8 cellular contexts compared by ENCODE assay signal in the genomic region with DNA sequence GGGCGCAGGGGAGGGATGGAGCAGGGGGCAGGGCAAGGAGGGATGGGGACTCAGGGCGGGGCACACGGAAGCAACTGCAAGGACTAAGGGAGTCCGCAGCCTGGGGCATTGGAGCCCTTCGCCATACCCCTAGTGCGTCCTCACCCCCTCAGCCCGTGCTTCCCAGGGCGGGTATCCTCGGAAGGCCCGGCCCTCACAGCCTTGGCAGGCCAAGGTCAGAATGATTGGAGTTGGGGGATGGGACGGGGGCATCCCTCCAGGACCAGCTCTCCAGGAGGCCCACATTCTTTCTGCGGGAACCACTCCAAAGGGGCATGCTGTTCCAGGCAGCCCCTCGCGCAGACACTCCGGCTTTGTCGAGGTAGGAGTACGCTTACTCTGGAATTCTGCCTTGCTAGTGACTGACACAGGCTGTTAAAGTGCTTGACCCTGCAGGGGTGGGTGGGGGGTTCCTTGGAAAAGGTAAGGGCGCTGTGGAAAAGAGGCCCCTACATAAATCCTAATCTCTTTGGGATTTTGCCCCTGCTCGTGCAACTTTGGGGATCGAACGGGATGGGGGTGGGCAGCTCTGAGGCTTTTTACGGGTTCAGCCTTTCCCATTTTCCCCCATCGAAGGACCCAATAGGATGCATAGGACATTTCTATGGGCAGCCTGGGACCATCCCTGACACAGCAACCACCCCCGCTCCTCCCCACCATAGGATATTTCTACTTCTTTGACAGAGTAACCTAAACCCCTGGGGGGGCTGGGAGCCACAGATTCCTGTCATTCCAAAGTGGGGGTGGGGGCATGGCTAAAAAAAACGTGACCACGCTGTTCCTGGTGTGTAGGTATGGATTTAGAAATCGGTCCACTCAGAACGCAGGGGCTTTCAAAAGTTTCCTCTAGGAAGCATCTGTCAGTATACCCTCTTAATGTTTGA. TPM values are rescaled to one million over a fixed set of nuclear protein-coding genes. Genes with fewer than 3 reads are reported as not detected.
DNase-seq lines count a peak whose midpoint lies in the region; ATAC-seq and TF ChIP-seq lines count a peak whose summit lies in the region.

No MANE protein-coding gene starts in this region.

- H3K9ac ChIP-seq in neural progenitor cell, result no peak overlapping the region

- POLR2A ChIA-PET in CD4-positive, alpha-beta T cell (lab: Charles Lee), result interaction anchor here (0.6 to 3.8 kb wide), 14 partner anchors 8 to 325 kb away, joined by 3 to 20 read pairs (median 6); a partner anchor contains a TSS

- H3K36me3 ChIP-seq in neural progenitor cell, result no peaks in the 10 kb centered on the region

- no peak for TF ChIP-seq CTCF in CD4-positive, alpha-beta T cell (IDR thresholded peaks at IDR 0.05)
- TF ChIP-seq CTCF in dorsolateral prefrontal cortex (IDR thresholded peaks at IDR 0.05 in 54 of 56, conservative IDR thresholded peaks at IDR 0.05 in 2 of 56; ENCODE audit: low read depth in 1 of 56, partially characterized antibody in 56 of 56) (no peak), neural progenitor cell (IDR thresholded peaks at IDR 0.05) (no peak)

- H3K4me3 Mint-ChIP-seq in CD4-positive, alpha-beta T cell, result peak overlapping the region; percentile 88
- H3K4me3 Mint-ChIP-seq in IgD-negative memory B cell (peak overlapping the region; percentile 86 to 93 (median 92)), neural progenitor cell (peak overlapping the region; percentile 90)

- H3K4me1 Mint-ChIP-seq in CD4-positive, alpha-beta T cell (ENCODE audit: low read depth), result peaks cover 36% of the 10 kb centered on the region
- peaks cover 20 to 25% (median 21%) of the 10 kb centered on the region in 3 donors for H3K4me1 Mint-ChIP-seq in IgD-negative memory B cell
- H3K4me1 Mint-ChIP-seq in neural progenitor cell, result peaks cover 25% of the 10 kb centered on the region

- no peaks in the 10 kb centered on the region for H3K27me3 Mint-ChIP-seq in CD4-positive, alpha-beta T cell
- H3K27me3 Mint-ChIP-seq in IgD-negative memory B cell, result no peaks in the 10 kb centered on the region
- H3K27me3 Mint-ChIP-seq in neural progenitor cell (ENCODE audit: insufficient read depth, low read depth), result peaks cover 5% of the 10 kb centered on the region

- peak overlapping the region; percentile 37 for H3K27ac ChIP-seq in CD4-positive, alpha-beta T cell (ENCODE audit: low read depth, low read length)
- H3K27ac ChIP-seq in dorsolateral prefrontal cortex (peak overlapping the region in 57 of 59 donors; percentile 5 to 91 (median 81)), neural progenitor cell (no peak overlapping the region)

- peaks cover 25% of the 10 kb centered on the region for H3K36me3 Mint-ChIP-seq in CD4-positive, alpha-beta T cell (ENCODE audit: low read depth)
- H3K36me3 Mint-ChIP-seq in IgD-negative memory B cell (peaks cover 2% of the 10 kb centered on the region), neural progenitor cell (peaks cover 5% of the 10 kb centered on the region)

- peak overlapping the region; percentile 95 for H3K4me2 ChIP-seq in neural progenitor cell

- peak; percentile 55 for ATAC-seq in CD4-positive, alpha-beta T cell (ENCODE audit: poor library complexity)
- no peak for ATAC-seq in HG03565 (IDR thresholded peaks at IDR 0.05; ENCODE audit: unreplicated experiment)
- ATAC-seq in GM21360 (IDR thresholded peaks at IDR 0.05; ENCODE audit: unreplicated experiment), result no peak

- DNase-seq in CD4-positive, alpha-beta T cell, result no peak
- DNase-seq in dorsolateral prefrontal cortex, result peak in 2 of 10 donors; percentile 21 to 26
- peak; percentile 60 for DNase-seq in neural progenitor cell (ENCODE audit: low spot score)
- no peak for DNase-seq in NCI-H146 treated with DMSO at 0.1 percent for 48 hours (lab: John Stamatoyannopoulos, UW; ENCODE audit: unreplicated experiment)
- no peak for DNase-seq in inferior parietal cortex (ENCODE audit: extremely low spot score)

- peaks cover 8% of the 10 kb centered on the region for H3F3A ChIP-seq in neural progenitor cell (ENCODE audit: low read depth)

- H4K20me1 ChIP-seq in neural progenitor cell (ENCODE audit: low read depth), result peaks cover 40% of the 10 kb centered on the region

- H3K9me3 Mint-ChIP-seq in CD4-positive, alpha-beta T cell, result no peaks in the 10 kb centered on the region
- no peaks in the 10 kb centered on the region for H3K9me3 Mint-ChIP-seq in IgD-negative memory B cell
- H3K9me3 Mint-ChIP-seq in neural progenitor cell, result no peaks in the 10 kb centered on the region

- CTCF ChIA-PET in CD4-positive, alpha-beta T cell (lab: Charles Lee), result interaction anchor here (0.7 kb wide), 2 partner anchors 137 to 867 kb away, joined by 5 to 6 read pairs; no protein-coding TSS in a partner anchor

- peak overlapping the region; percentile 75 to 99 (median 93) for H3K4me3 ChIP-seq in dorsolateral prefrontal cortex
- H3K4me3 ChIP-seq in neural progenitor cell, result peak overlapping the region; percentile 99

- peaks cover 49% of the 10 kb centered on the region for H3K79me2 ChIP-seq in neural progenitor cell (ENCODE audit: low read depth)

- no peaks in the 10 kb centered on the region for H3K27me3 ChIP-seq in CD4-positive, alpha-beta T cell (ENCODE audit: control insufficient read depth, insufficient read depth, low read length)
- H3K27me3 ChIP-seq in dorsolateral prefrontal cortex (no peaks in the 10 kb centered on the region), neural progenitor cell (no peaks in the 10 kb centered on the region)

- peaks cover 21% of the 10 kb centered on the region for H3K4me1 ChIP-seq in neural progenitor cell

- no peaks in the 10 kb centered on the region for H3K9me3 ChIP-seq in CD4-positive, alpha-beta T cell (ENCODE audit: control insufficient read depth, low read length)
- H3K9me3 ChIP-seq in neural progenitor cell (ENCODE audit: low read depth), result no peaks in the 10 kb centered on the region

- H3K27ac Mint-ChIP-seq in CD4-positive, alpha-beta T cell, result peak overlapping the region; percentile 90
- H3K27ac Mint-ChIP-seq in IgD-negative memory B cell (peak overlapping the region; percentile 23 to 96 (median 88)), neural progenitor cell (no peak overlapping the region)

- intact Hi-C loops in CD4-positive, alpha-beta T cell (cut with DNase I, micrococcal nuclease), result loop anchor here in 1 of 2 experiments (2.0 to 10.0 kb wide), 7 partner anchors 47 to 619 kb away; a partner anchor contains a TSS
- intact Hi-C loops in dorsolateral prefrontal cortex (cut with DNase I), result loop anchor here (2.0 to 5.0 kb wide), 4 partner anchors 45 to 240 kb away; a partner anchor contains a TSS

- peak overlapping the region; percentile 82 for H2AFZ ChIP-seq in neural progenitor cell (replicated peaks)

RNA-seq across cellular contexts. Expression of a gene that starts 0.7 kb away (rescaled TPM):
- total RNA-seq in CD4-positive, alpha-beta T cell, result 10 to 100 TPM; 32.0 to 32.6 TPM
- 20.5 TPM for polyA plus RNA-seq in IgD-negative memory B cell
- total RNA-seq in dorsolateral prefrontal cortex, result 10 to 100 TPM; 15.7 to 36.4 (median 25.3) TPM
- 13.7 and 24.9 TPM in 2 replicates for total RNA-seq in neural progenitor cell (ENCODE audit: low replicate concordance)

RNA-seq across cellular contexts. Expression of a gene that starts 9.3 kb away (rescaled TPM):
- total RNA-seq in CD4-positive, alpha-beta T cell, result under 1 TPM; 0.73 to 0.96 TPM
- polyA plus RNA-seq in IgD-negative memory B cell, result not detected
- total RNA-seq in dorsolateral prefrontal cortex, result 10 to 100 TPM in 116 of 120 experiments, 1 to 10 TPM in 4; 8.5 to 40.4 (median 21.4) TPM
- total RNA-seq in neural progenitor cell (ENCODE audit: low replicate concordance), result 2.9 and 5.0 TPM in 2 replicates
